Comparison of ENCODE assay signal across 22 cellular contexts in the genomic region with DNA sequence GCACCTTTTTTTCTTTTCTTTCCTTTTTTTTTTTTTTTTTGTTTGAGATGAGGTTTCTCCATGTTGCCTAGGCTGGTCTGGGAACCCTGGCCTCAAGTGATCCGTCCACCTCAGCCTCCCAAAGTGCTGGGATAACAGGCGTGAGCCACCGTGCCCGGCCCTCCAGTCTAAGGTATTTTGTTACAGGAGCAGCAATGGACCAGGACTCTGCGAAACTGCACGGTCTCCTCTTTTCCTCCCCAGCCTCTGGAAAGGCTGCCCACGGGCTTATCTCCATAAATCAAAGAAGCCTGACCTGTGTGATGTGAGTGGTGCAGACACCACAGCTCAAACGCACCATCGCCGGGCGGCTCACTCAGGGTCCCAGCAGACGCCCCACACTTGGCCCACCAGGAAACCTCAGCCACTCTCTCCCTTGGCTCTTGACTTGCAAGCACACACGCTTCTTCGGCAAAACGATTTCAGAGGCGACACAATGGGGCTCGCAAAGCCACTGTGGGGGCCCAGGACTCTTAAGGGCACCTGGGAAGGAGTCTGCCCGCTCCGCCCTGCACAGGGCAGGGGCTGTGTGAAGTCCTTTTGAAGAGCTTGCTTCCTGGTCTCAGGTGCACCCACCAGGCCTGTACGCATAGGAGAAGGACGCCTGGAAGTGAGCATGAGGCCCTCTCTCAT. TPM values are rescaled to one million over a fixed set of nuclear protein-coding genes. Genes with fewer than 3 reads are reported as not detected.
"Had no signal": no experiment of that assay in that cellular context is flagged by ENCODE, and none has a peak within 500 bp of the region (broad histone marks: within the 10 kb centered on the region; RNA-seq: fewer than 3 reads in every experiment).

No MANE protein-coding gene starts in this region.

- H3K27ac ChIP-seq: colonic mucosa, foreskin keratinocyte, left lung, pancreas, tibial artery, upper lobe of left lung, uterus had no signal

- H3K36me3 ChIP-seq: colonic mucosa, left lung, pancreas, tibial artery, upper lobe of left lung, uterus had no signal

- ATAC-seq: foreskin keratinocyte; left lung; mucosa of descending colon; naive thymus-derived CD8-positive, alpha-beta T cell; pancreas; right cardiac atrium; stimulated activated naive CD8-positive, alpha-beta T cell treated with anti-CD3 and anti-CD28 coated beads, Interleukin-15, Interleukin-2, amounts not matched to agents 100 U/mL and 50 U/mL, for 24 hours had no signal

- H3K4me3 ChIP-seq: colonic mucosa, left lung, mucosa of descending colon, pancreas, tibial artery, upper lobe of left lung, uterus had no signal

- H3K9me3 ChIP-seq: colonic mucosa, left lung, mucosa of descending colon, pancreas, tibial artery, upper lobe of left lung, uterus had no signal

- H3K27me3 ChIP-seq: colonic mucosa, pancreas, upper lobe of left lung, uterus had no signal

- DNase-seq: cerebellar nuclear complex; colonic mucosa; dermis blood vessel endothelial cell; erythroblast; foreskin keratinocyte; head of caudate nucleus; hippocampal formation; kidney glomerular epithelial cell; mammary epithelial cell; nucleus accumbens; pancreas; small intestine; stimulated activated CD4-positive, alpha-beta T cell treated with anti-CD3 and anti-CD28 coated beads, Interleukin-2, amount 100 ng/mL, for 48 hours; stimulated activated naive CD8-positive, alpha-beta T cell treated with anti-CD3 and anti-CD28 coated beads, Interleukin-15, Interleukin-2, amounts not matched to agents 100 U/mL and 50 U/mL, for 24 hours; tibial artery; upper lobe of left lung; uterus had no signal

- H3K4me1 ChIP-seq: colonic mucosa, foreskin keratinocyte, left lung, pancreas, upper lobe of left lung, uterus had no signal

RNA-seq across cellular contexts. Expression of a gene that starts 20.6 kb away (rescaled TPM):
- total RNA-seq: dermis blood vessel endothelial cell, endothelial cell of umbilical vein, foreskin keratinocyte had no signal
- polyA plus RNA-seq: endothelial cell of umbilical vein, foreskin keratinocyte, mammary epithelial cell had no signal

RNA-seq across cellular contexts. Expression of a gene that starts 50.7 kb away (rescaled TPM):
- total RNA-seq: colonic mucosa, dermis blood vessel endothelial cell, endothelial cell of umbilical vein, foreskin keratinocyte, left lung, mammary epithelial cell had no signal
- polyA plus RNA-seq: endothelial cell of umbilical vein, foreskin keratinocyte, mammary epithelial cell had no signal
